1 cellular context compared by ENCODE assay signal in genomic region chr10:132538790-132539421, GRCh38.
TF ChIP-seq lines count a peak whose summit lies in the region.

No MANE protein-coding gene starts in this region.

TF ChIP-seq in GM23338, 12 proteins besides CTCF, POLR2A, EP300 and RAD21 (continued from another document):
- TF ChIP-seq, protein P1, sequence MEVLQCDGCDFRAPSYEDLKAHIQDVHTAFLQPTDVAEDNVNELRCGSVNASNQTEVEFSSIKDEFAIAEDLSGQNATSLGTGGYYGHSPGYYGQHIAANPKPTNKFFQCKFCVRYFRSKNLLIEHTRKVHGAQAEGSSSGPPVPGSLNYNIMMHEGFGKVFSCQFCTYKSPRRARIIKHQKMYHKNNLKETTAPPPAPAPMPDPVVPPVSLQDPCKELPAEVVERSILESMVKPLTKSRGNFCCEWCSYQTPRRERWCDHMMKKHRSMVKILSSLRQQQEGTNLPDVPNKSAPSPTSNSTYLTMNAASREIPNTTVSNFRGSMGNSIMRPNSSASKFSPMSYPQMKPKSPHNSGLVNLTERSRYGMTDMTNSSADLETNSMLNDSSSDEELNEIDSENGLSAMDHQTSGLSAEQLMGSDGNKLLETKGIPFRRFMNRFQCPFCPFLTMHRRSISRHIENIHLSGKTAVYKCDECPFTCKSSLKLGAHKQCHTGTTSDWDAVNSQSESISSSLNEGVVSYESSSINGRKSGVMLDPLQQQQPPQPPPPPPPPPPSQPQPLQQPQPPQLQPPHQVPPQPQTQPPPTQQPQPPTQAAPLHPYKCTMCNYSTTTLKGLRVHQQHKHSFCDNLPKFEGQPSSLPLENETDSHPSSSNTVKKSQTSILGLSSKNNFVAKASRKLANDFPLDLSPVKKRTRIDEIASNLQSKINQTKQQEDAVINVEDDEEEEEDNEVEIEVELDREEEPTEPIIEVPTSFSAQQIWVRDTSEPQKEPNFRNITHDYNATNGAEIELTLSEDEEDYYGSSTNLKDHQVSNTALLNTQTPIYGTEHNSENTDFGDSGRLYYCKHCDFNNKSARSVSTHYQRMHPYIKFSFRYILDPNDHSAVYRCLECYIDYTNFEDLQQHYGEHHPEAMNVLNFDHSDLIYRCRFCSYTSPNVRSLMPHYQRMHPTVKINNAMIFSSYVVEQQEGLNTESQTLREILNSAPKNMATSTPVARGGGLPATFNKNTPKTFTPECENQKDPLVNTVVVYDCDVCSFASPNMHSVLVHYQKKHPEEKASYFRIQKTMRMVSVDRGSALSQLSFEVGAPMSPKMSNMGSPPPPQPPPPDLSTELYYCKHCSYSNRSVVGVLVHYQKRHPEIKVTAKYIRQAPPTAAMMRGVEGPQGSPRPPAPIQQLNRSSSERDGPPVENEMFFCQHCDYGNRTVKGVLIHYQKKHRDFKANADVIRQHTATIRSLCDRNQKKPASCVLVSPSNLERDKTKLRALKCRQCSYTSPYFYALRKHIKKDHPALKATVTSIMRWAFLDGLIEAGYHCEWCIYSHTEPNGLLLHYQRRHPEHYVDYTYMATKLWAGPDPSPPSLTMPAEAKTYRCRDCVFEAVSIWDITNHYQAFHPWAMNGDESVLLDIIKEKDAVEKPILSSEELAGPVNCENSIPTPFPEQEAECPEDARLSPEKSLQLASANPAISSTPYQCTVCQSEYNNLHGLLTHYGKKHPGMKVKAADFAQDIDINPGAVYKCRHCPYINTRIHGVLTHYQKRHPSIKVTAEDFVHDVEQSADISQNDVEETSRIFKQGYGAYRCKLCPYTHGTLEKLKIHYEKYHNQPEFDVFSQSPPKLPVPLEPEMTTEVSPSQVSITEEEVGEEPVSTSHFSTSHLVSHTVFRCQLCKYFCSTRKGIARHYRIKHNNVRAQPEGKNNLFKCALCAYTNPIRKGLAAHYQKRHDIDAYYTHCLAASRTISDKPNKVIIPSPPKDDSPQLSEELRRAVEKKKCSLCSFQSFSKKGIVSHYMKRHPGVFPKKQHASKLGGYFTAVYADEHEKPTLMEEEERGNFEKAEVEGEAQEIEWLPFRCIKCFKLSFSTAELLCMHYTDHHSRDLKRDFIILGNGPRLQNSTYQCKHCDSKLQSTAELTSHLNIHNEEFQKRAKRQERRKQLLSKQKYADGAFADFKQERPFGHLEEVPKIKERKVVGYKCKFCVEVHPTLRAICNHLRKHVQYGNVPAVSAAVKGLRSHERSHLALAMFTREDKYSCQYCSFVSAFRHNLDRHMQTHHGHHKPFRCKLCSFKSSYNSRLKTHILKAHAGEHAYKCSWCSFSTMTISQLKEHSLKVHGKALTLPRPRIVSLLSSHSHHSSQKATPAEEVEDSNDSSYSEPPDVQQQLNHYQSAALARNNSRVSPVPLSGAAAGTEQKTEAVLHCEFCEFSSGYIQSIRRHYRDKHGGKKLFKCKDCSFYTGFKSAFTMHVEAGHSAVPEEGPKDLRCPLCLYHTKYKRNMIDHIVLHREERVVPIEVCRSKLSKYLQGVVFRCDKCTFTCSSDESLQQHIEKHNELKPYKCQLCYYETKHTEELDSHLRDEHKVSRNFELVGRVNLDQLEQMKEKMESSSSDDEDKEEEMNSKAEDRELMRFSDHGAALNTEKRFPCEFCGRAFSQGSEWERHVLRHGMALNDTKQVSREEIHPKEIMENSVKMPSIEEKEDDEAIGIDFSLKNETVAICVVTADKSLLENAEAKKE (CRISPR knock-in tag; IDR thresholded peaks at IDR 0.05): no peak
- TF ChIP-seq JUNB (IDR thresholded peaks at IDR 0.05; ENCODE audit: unreplicated experiment): no peak
- no peak for TF ChIP-seq STAT1 (IDR thresholded peaks at IDR 0.05; ENCODE audit: unreplicated experiment)
- TF ChIP-seq EZH2phosphoT487 (IDR thresholded peaks at IDR 0.05; ENCODE audit: unreplicated experiment): no peak
- no peak for TF ChIP-seq ETS1 (IDR thresholded peaks at IDR 0.05)
